Comparison of ENCODE assay signal across 8 cellular contexts in genomic region chr1:58755468-58755872, GRCh38. TPM values are rescaled to one million over a fixed set of nuclear protein-coding genes. Genes with fewer than 3 reads are reported as not detected.
A peak's percentile ranks its signal among the peaks of the same experiment; 100 is the strongest.
DNase-seq lines count a peak whose midpoint lies in the region; ATAC-seq and TF ChIP-seq lines count a peak whose summit lies in the region.

No MANE protein-coding gene starts in this region.

- DNase-seq in SW480 (ENCODE audit: low spot score) (peak; percentile 84), astrocyte of the hippocampus (ENCODE audit: low read depth, low spot score) (peak; percentile 97), kidney epithelial cell (ENCODE audit: low read depth) (peak; percentile 95)
- peak; percentile 26 to 47 for DNase-seq in stimulated activated CD4-positive, alpha-beta T cell treated with anti-CD3 and anti-CD28 coated beads, Interleukin-4, amount 100 ng/mL, for 48 hours (ENCODE audit: low read depth in 2 of 2)

- no peaks in the 10 kb centered on the region for H3K36me3 ChIP-seq in kidney epithelial cell (ENCODE audit: control insufficient read depth, insufficient read depth, low read length)

- peak; percentile 53 for ATAC-seq in GM18508 (IDR thresholded peaks at IDR 0.05; ENCODE audit: insufficient read depth, unreplicated experiment)
- ATAC-seq in HG03342 (IDR thresholded peaks at IDR 0.05; ENCODE audit: unreplicated experiment) = peak; percentile 87
- no peak for ATAC-seq in GM19328 (IDR thresholded peaks at IDR 0.05; ENCODE audit: unreplicated experiment)
- ATAC-seq in HG02885 (IDR thresholded peaks at IDR 0.05; ENCODE audit: poor library complexity, unreplicated experiment) = no peak

- no peak overlapping the region for H3K4me3 ChIP-seq in kidney epithelial cell (ENCODE audit: low read depth, low read length)

- H3K27me3 ChIP-seq in kidney epithelial cell (ENCODE audit: control insufficient read depth, insufficient read depth, low read length) = no peaks in the 10 kb centered on the region

- no peak for TF ChIP-seq CTCF in kidney epithelial cell (IDR thresholded peaks at IDR 0.05; ENCODE audit: insufficient read depth, low read length, poor library complexity, severe bottlenecking)

RNA-seq across cellular contexts. Expression of gene JUN, which starts 28.4 kb away (rescaled TPM):
- 67.8 and 78.5 TPM in 2 replicates for total RNA-seq in kidney epithelial cell

RNA-seq across cellular contexts. Expression of gene MYSM1, which starts 55.6 kb away (rescaled TPM):
- total RNA-seq in kidney epithelial cell = 11.0 and 13.0 TPM in 2 replicates

Comparison
In these comparisons a context has a peak if more than half of its experiments do, and no peak if none do; other contexts are left out.
1. ATAC-seq: peak in GM18508 (single experiment) and HG03342 (single experiment); none in GM19328 (single experiment) and HG02885 (single experiment).
2. DNase-seq: peak in every context shown above with its lines; median percentile 97 in astrocyte of the hippocampus; 95 in kidney epithelial cell; 84 in SW480; 36 in stimulated activated CD4-positive, alpha-beta T cell treated with anti-CD3 and anti-CD28 coated beads, Interleukin-4, amount 100 ng/mL, for 48 hours.